Comparison of ENCODE assay signal across 1 cellular context in the genomic region with DNA sequence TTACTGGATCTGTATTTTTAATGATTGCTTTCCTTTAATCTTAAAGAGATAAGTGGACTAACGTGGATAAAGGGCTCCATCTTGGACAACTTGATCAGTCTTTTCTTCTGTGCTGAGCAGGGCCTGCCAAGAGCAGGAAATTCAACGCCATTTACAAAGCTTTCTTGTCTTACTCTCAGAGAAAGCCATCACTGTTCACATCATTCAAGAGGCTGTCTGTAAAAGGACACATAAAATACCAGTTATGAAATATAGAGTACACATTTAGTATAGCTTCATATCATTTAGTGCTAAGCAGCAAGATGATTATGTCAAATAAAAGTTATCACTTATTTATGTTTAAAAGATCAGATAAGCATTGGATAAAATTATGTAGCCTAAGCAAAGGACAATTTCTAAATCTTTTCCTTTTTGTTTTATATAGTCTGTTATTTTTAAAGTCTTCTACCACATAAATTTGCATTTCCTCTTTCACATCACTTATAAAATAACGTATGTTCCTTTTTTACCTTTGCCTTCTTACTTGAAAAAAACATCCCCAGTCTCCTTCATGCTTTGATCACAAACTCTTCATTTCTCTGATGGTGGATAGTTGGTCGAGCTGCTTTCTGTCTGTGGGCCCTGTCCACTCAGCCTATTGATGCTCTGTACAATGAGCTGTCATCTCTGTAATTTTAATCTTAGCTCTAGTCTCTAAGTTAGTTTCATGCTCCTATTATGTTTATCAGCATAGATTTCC.
TF ChIP-seq lines count a peak whose summit lies in the region.

No MANE protein-coding gene starts in this region.

TF ChIP-seq in GM23338, 12 proteins besides CTCF, POLR2A, EP300 and RAD21 (continued from another document):
- TF ChIP-seq REST (IDR thresholded peaks at IDR 0.05; ENCODE audit: unreplicated experiment) (no peak), POLR2AphosphoS5 (IDR thresholded peaks at IDR 0.05; ENCODE audit: low read depth) (no peak), ZNF114 (CRISPR knock-in tag; IDR thresholded peaks at IDR 0.05) (no peak), CREB1 (CRISPR knock-in tag; IDR thresholded peaks at IDR 0.05; ENCODE audit: low read depth) (no peak), ZNF331 (CRISPR knock-in tag; IDR thresholded peaks at IDR 0.05; ENCODE audit: low read depth) (no peak), EZH2 (IDR thresholded peaks at IDR 0.05; ENCODE audit: low read depth, unreplicated experiment) (no peak), EZH2phosphoT487 (IDR thresholded peaks at IDR 0.05; ENCODE audit: unreplicated experiment) (no peak)
